In genomic region chr7:135160098-135160857, GRCh38 we compare ENCODE assay signal across 9 cellular contexts. TPM values are rescaled to one million over a fixed set of nuclear protein-coding genes. Genes with fewer than 3 reads are reported as not detected.
DNase-seq lines count a peak whose midpoint lies in the region; ATAC-seq and TF ChIP-seq lines count a peak whose summit lies in the region.
"Had no signal": no experiment of that assay in that cellular context is flagged by ENCODE, and none has a peak within 500 bp of the region (broad histone marks: within the 10 kb centered on the region; RNA-seq: fewer than 3 reads in every experiment).

No MANE protein-coding gene starts in this region.

- ATAC-seq in GM18520 (IDR thresholded peaks at IDR 0.05; ENCODE audit: unreplicated experiment) = peak; percentile 26
- peak; percentile 38 for ATAC-seq in HG03159 (IDR thresholded peaks at IDR 0.05; ENCODE audit: unreplicated experiment)
- peak; percentile 67 for ATAC-seq in left colon
- ATAC-seq in upper lobe of right lung = peak; percentile 29
- no peak for ATAC-seq in HG03135 (IDR thresholded peaks at IDR 0.05; ENCODE audit: unreplicated experiment)
- ATAC-seq: Panc1 had no signal

- peaks cover 22% of the 10 kb centered on the region for H3K4me1 Mint-ChIP-seq in activated T-helper 2 cell treated with anti-CD3 and anti-CD28 coated beads, Interferon-gamma antibody, Interleukin-2, Interleukin-4, amounts not matched to agents 10 μg/mL and 5 μg/mL and 100 μg/mL, durations not matched to agents 14 hours and 24 hours and 36 hours (ENCODE audit: low read depth)

- intact Hi-C loops in activated T-helper 2 cell treated with anti-CD3 and anti-CD28 coated beads, Interferon-gamma antibody, Interleukin-2, Interleukin-4, amounts not matched to agents 10 μg/mL and 5 μg/mL and 100 μg/mL, durations not matched to agents 14 hours and 24 hours and 36 hours (cut with micrococcal nuclease) = no loop called here
- intact Hi-C loops in left colon (cut with DNase I, micrococcal nuclease) = no loop called here
- intact Hi-C loops in upper lobe of right lung (cut with DNase I) = loop anchor here (10.0 kb wide), 2 partner anchors 175 to 205 kb away; partner anchors contain the start of gene AGBL3

- no peaks in the 10 kb centered on the region for H3K27me3 ChIP-seq in upper lobe of right lung

- TF ChIP-seq CTCF in upper lobe of right lung (IDR thresholded peaks at IDR 0.05) = no peak

- peak overlapping the region; percentile 27 for H3K27ac ChIP-seq in upper lobe of right lung

- no peak for DNase-seq in activated T-helper 2 cell treated with anti-CD3 and anti-CD28 coated beads, Interferon-gamma antibody, Interleukin-2, Interleukin-4, amounts not matched to agents 10 μg/mL and 5 μg/mL and 100 μg/mL, durations not matched to agents 14 hours and 24 hours and 36 hours (ENCODE audit: low spot score)
- no peak for DNase-seq in left colon
- DNase-seq in upper lobe of right lung = no peak
- no peak for DNase-seq in NCI-H446 (lab: John Stamatoyannopoulos, UW)
- DNase-seq in stimulated activated CD4-positive, alpha-beta T cell treated with anti-CD3 and anti-CD28 coated beads, Interleukin-4, amount 100 ng/mL, for 1 hour = no peak

- peaks cover 36% of the 10 kb centered on the region for H3K4me1 ChIP-seq in upper lobe of right lung

- no peak overlapping the region for H3K4me3 Mint-ChIP-seq in activated T-helper 2 cell treated with anti-CD3 and anti-CD28 coated beads, Interferon-gamma antibody, Interleukin-2, Interleukin-4, amounts not matched to agents 10 μg/mL and 5 μg/mL and 100 μg/mL, durations not matched to agents 14 hours and 24 hours and 36 hours (ENCODE audit: low read depth)

- peaks cover 7% of the 10 kb centered on the region for H3K9me3 ChIP-seq in upper lobe of right lung

- peak overlapping the region; percentile 76 for H3K27ac Mint-ChIP-seq in activated T-helper 2 cell treated with anti-CD3 and anti-CD28 coated beads, Interferon-gamma antibody, Interleukin-2, Interleukin-4, amounts not matched to agents 10 μg/mL and 5 μg/mL and 100 μg/mL, durations not matched to agents 14 hours and 24 hours and 36 hours

- H3K9me3 Mint-ChIP-seq in activated T-helper 2 cell treated with anti-CD3 and anti-CD28 coated beads, Interferon-gamma antibody, Interleukin-2, Interleukin-4, amounts not matched to agents 10 μg/mL and 5 μg/mL and 100 μg/mL, durations not matched to agents 14 hours and 24 hours and 36 hours = peaks cover 52% of the 10 kb centered on the region

- H3K4me3 ChIP-seq in upper lobe of right lung = no peak overlapping the region

- peaks cover 91% of the 10 kb centered on the region for H3K36me3 Mint-ChIP-seq in activated T-helper 2 cell treated with anti-CD3 and anti-CD28 coated beads, Interferon-gamma antibody, Interleukin-2, Interleukin-4, amounts not matched to agents 10 μg/mL and 5 μg/mL and 100 μg/mL, durations not matched to agents 14 hours and 24 hours and 36 hours (ENCODE audit: low read depth)

- H3K36me3 ChIP-seq in upper lobe of right lung = peaks cover 7% of the 10 kb centered on the region

- no peaks in the 10 kb centered on the region for H3K27me3 Mint-ChIP-seq in activated T-helper 2 cell treated with anti-CD3 and anti-CD28 coated beads, Interferon-gamma antibody, Interleukin-2, Interleukin-4, amounts not matched to agents 10 μg/mL and 5 μg/mL and 100 μg/mL, durations not matched to agents 14 hours and 24 hours and 36 hours (ENCODE audit: low read depth)

RNA-seq across cellular contexts. Expression of gene CYREN, which starts 10.2 kb away (rescaled TPM):
- total RNA-seq in activated T-helper 2 cell treated with anti-CD3 and anti-CD28 coated beads, Interferon-gamma antibody, Interleukin-2, Interleukin-4, amounts not matched to agents 10 μg/mL and 5 μg/mL and 100 μg/mL, durations not matched to agents 14 hours and 24 hours and 36 hours = 50.1 and 52.9 TPM in 2 replicates
- total RNA-seq in left colon (10 to 100 TPM; 32.8 to 44.6 TPM), upper lobe of right lung (39.3 TPM)

RNA-seq across cellular contexts. Expression of gene TMEM140, which starts 12.4 kb away (rescaled TPM):
- total RNA-seq in activated T-helper 2 cell treated with anti-CD3 and anti-CD28 coated beads, Interferon-gamma antibody, Interleukin-2, Interleukin-4, amounts not matched to agents 10 μg/mL and 5 μg/mL and 100 μg/mL, durations not matched to agents 14 hours and 24 hours and 36 hours = 3.0 and 4.8 TPM in 2 replicates
- total RNA-seq in left colon = 10 to 100 TPM in 1 of 2 donors, 1 to 10 TPM in 1; 7.4 to 18.3 TPM
- total RNA-seq in upper lobe of right lung = 31.2 TPM

RNA-seq across cellular contexts. Expression of gene WDR91, which starts 51.0 kb away (rescaled TPM):
- total RNA-seq in activated T-helper 2 cell treated with anti-CD3 and anti-CD28 coated beads, Interferon-gamma antibody, Interleukin-2, Interleukin-4, amounts not matched to agents 10 μg/mL and 5 μg/mL and 100 μg/mL, durations not matched to agents 14 hours and 24 hours and 36 hours = 19.2 and 22.6 TPM in 2 replicates
- 1 to 10 TPM; 6.3 to 8.8 TPM for total RNA-seq in left colon
- total RNA-seq in upper lobe of right lung = 30.0 TPM
